In genomic region chr1:58903450-58904298, GRCh38 we compare ENCODE assay signal across 8 cellular contexts.
A peak's percentile ranks its signal among the peaks of the same experiment; 100 is the strongest.
DNase-seq lines count a peak whose midpoint lies in the region; TF ChIP-seq lines count a peak whose summit lies in the region.

No MANE protein-coding gene starts in this region.

- no peaks in the 10 kb centered on the region for H3K9me3 Mint-ChIP-seq in nephron progenitor cell
- no peaks in the 10 kb centered on the region for H3K9me3 Mint-ChIP-seq in stimulated activated naive CD8-positive, alpha-beta T cell treated with anti-CD3 and anti-CD28 coated beads, Interleukin-15, Interleukin-2, amounts not matched to agents 100 ng/mL and 50 ng/mL, for 24 hours

- peaks cover 75% of the 10 kb centered on the region for H3K4me1 Mint-ChIP-seq in nephron progenitor cell
- peaks cover 19% of the 10 kb centered on the region for H3K4me1 Mint-ChIP-seq in stimulated activated naive CD8-positive, alpha-beta T cell treated with anti-CD3 and anti-CD28 coated beads, Interleukin-15, Interleukin-2, amounts not matched to agents 100 ng/mL and 50 ng/mL, for 24 hours (ENCODE audit: low read depth)

- no peaks in the 10 kb centered on the region for H3K36me3 Mint-ChIP-seq in nephron progenitor cell (ENCODE audit: low read depth)
- no peaks in the 10 kb centered on the region for H3K36me3 Mint-ChIP-seq in stimulated activated naive CD8-positive, alpha-beta T cell treated with anti-CD3 and anti-CD28 coated beads, Interleukin-15, Interleukin-2, amounts not matched to agents 100 ng/mL and 50 ng/mL, for 24 hours (ENCODE audit: low read depth)

- CTCF ChIA-PET in RWPE1 (lab: Yijun Ruan, JAX): no interaction called here

- peak overlapping the region; percentile 33 for H3K27ac Mint-ChIP-seq in nephron progenitor cell
- H3K27ac Mint-ChIP-seq in stimulated activated naive CD8-positive, alpha-beta T cell treated with anti-CD3 and anti-CD28 coated beads, Interleukin-15, Interleukin-2, amounts not matched to agents 100 ng/mL and 50 ng/mL, for 24 hours: peak overlapping the region; percentile 75

- DNase-seq in D341Med (ENCODE audit: low spot score): peak; percentile 68
- DNase-seq in GM20000 (ENCODE audit: low spot score): peak; percentile 90
- DNase-seq in HPDE6-E6E7 (ENCODE audit: extremely low spot score): peak; percentile 72
- peak; percentile 85 for DNase-seq in RWPE1 (ENCODE audit: low spot score)
- peak; percentile 58 for DNase-seq in activated gamma-delta T cell (lab: John Stamatoyannopoulos, UW)
- peak; percentile 87 for DNase-seq in fibroblast of the conjunctiva (ENCODE audit: low read depth)
- DNase-seq in nephron progenitor cell: peak; percentile 69

- POLR2A ChIA-PET in RWPE1 (lab: Yijun Ruan, JAX; ENCODE audit: low non-redundant PET): interaction anchor here (0.5 kb wide), 1 partner anchor 1008 kb away, joined by 3 read pairs; no protein-coding TSS in a partner anchor

- peak overlapping the region; percentile 93 for H3K27ac ChIP-seq in RWPE1

- peak overlapping the region; percentile 77 for H3K4me3 Mint-ChIP-seq in nephron progenitor cell
- peak overlapping the region; percentile 76 for H3K4me3 Mint-ChIP-seq in stimulated activated naive CD8-positive, alpha-beta T cell treated with anti-CD3 and anti-CD28 coated beads, Interleukin-15, Interleukin-2, amounts not matched to agents 100 ng/mL and 50 ng/mL, for 24 hours

- H3K27me3 Mint-ChIP-seq in nephron progenitor cell (ENCODE audit: low read depth, poor library complexity): peaks cover 9% of the 10 kb centered on the region
- no peaks in the 10 kb centered on the region for H3K27me3 Mint-ChIP-seq in stimulated activated naive CD8-positive, alpha-beta T cell treated with anti-CD3 and anti-CD28 coated beads, Interleukin-15, Interleukin-2, amounts not matched to agents 100 ng/mL and 50 ng/mL, for 24 hours

- TF ChIP-seq CTCF in GM20000 (IDR thresholded peaks at IDR 0.05; ENCODE audit: extremely low read depth, missing control alignments) (no peak), RWPE1 (conservative IDR thresholded peaks at IDR 0.05; ENCODE audit: low read depth) (no peak), nephron progenitor cell (IDR thresholded peaks at IDR 0.05) (no peak)

Comparison
In these comparisons a context has a peak if more than half of its experiments do, and no peak if none do; other contexts are left out.
1. Peak in every context shown above with its lines: DNase-seq and H3K27ac ChIP-seq.